26 cellular contexts compared by ENCODE assay signal in the genomic region with DNA sequence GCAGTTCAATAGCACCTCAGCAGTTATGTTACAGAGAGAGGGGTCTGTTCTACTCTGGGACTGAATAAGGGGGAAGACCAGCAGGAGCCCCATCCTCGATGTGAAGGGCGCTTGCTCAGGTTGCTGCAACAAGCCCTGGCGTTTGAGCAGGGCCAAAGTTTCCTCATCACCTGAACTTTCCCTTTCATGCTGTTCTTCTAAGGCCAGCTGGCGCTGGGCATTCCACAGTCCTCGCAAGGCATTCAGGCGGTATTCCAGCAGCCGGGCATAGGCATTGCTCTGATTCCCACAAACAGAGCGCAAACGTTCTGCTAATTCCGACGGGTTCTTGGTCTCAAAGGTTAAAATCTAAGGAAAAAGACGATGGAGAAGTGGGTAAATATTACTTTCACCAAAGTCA.
"Had no signal": no experiment of that assay in that cellular context is flagged by ENCODE, and none has a peak within 500 bp of the region (broad histone marks: within the 10 kb centered on the region; RNA-seq: fewer than 3 reads in every experiment).

No MANE protein-coding gene starts in this region.

- H3K27me3 Mint-ChIP-seq: activated CD4-positive, alpha-beta T cell treated with anti-CD3 and anti-CD28 coated beads, Interleukin-2, amount 10 ng/mL, durations not matched to agents 24 days and 14 days; activated CD8-positive, alpha-beta T cell treated with anti-CD3 and anti-CD28 coated beads for 36 hours; activated naive CD4-positive, alpha-beta T cell treated with anti-CD3 and anti-CD28 coated beads, Interleukin-2, amount 50 U/mL, for 24 hours; activated T-helper 17 cell treated with anti-CD3 and anti-CD28 coated beads, Interleukin-2, amount 50 U/mL, for 72 hours had no signal

- H3K9me3 ChIP-seq: ascending aorta, SJSA1, SK-N-SH had no signal

- H3K4me3 ChIP-seq: ascending aorta, SJSA1 had no signal

- H3K9me3 Mint-ChIP-seq: activated CD4-positive, alpha-beta T cell treated with anti-CD3 and anti-CD28 coated beads, Interleukin-2, amount 10 ng/mL, durations not matched to agents 24 days and 14 days; activated CD8-positive, alpha-beta T cell treated with anti-CD3 and anti-CD28 coated beads for 36 hours; activated naive CD4-positive, alpha-beta T cell treated with anti-CD3 and anti-CD28 coated beads, Interleukin-2, amount 50 U/mL, for 24 hours; activated naive CD8-positive, alpha-beta T cell treated with anti-CD3 and anti-CD28 coated beads, Interleukin-2, amount 10 ng/mL, durations not matched to agents 7 days and 5 days; activated T-cell treated with anti-CD3 and anti-CD28 coated beads, Interleukin-2, amount 50 U/mL, for 72 hours; activated T-helper 17 cell treated with anti-CD3 and anti-CD28 coated beads, Interleukin-2, amount 50 U/mL, for 72 hours; T-helper 1 cell treated with Interleukin-12 subunit alpha and Interleukin-12 subunit beta and Interleukin-4 antibody, amounts not matched to agents 30 μg/mL and 1 μg/mL, for 36 hours; T-helper 2 cell treated with Interferon-gamma antibody and Interleukin-4, amounts not matched to agents 5 μg/mL and 100 μg/mL, for 36 hours had no signal

- H3K4me2 ChIP-seq: SK-N-SH had no signal

- H3K27ac ChIP-seq: ascending aorta, SJSA1 had no signal

- H3K36me3 ChIP-seq: ascending aorta had no signal

- H3K27ac Mint-ChIP-seq: activated CD4-positive, alpha-beta T cell treated with anti-CD3 and anti-CD28 coated beads, Interleukin-2, amount 10 ng/mL, durations not matched to agents 24 days and 14 days; activated CD8-positive, alpha-beta T cell treated with anti-CD3 and anti-CD28 coated beads for 36 hours; activated naive CD4-positive, alpha-beta T cell treated with anti-CD3 and anti-CD28 coated beads, Interleukin-2, amount 50 U/mL, for 24 hours; activated naive CD8-positive, alpha-beta T cell treated with anti-CD3 and anti-CD28 coated beads, Interleukin-2, amount 10 ng/mL, durations not matched to agents 7 days and 5 days; activated T-cell treated with anti-CD3 and anti-CD28 coated beads, Interleukin-2, amount 50 U/mL, for 72 hours; activated T-helper 17 cell treated with anti-CD3 and anti-CD28 coated beads, Interleukin-2, amount 50 U/mL, for 72 hours; T-helper 1 cell treated with Interleukin-12 subunit alpha and Interleukin-12 subunit beta and Interleukin-4 antibody, amounts not matched to agents 30 μg/mL and 1 μg/mL, for 36 hours; T-helper 2 cell treated with Interferon-gamma antibody and Interleukin-4, amounts not matched to agents 5 μg/mL and 100 μg/mL, for 36 hours had no signal

- H3K27me3 ChIP-seq: ascending aorta, SJSA1 had no signal

- H3K4me1 ChIP-seq: ascending aorta, SJSA1 had no signal

- ATAC-seq: activated CD8-positive, alpha-beta T cell treated with anti-CD3 and anti-CD28 coated beads for 36 hours; activated T-cell treated with anti-CD3 and anti-CD28 coated beads, Interleukin-2, amount 50 U/mL, for 72 hours; activated T-helper 17 cell treated with anti-CD3 and anti-CD28 coated beads, Interleukin-2, amount 50 U/mL, for 72 hours; Panc1 had no signal

- H3K9ac ChIP-seq: SK-N-SH had no signal

- H3K4me3 Mint-ChIP-seq: activated CD4-positive, alpha-beta T cell treated with anti-CD3 and anti-CD28 coated beads, Interleukin-2, amount 10 ng/mL, durations not matched to agents 24 days and 14 days; activated CD8-positive, alpha-beta T cell treated with anti-CD3 and anti-CD28 coated beads for 36 hours; activated naive CD4-positive, alpha-beta T cell treated with anti-CD3 and anti-CD28 coated beads, Interleukin-2, amount 50 U/mL, for 24 hours; activated naive CD8-positive, alpha-beta T cell treated with anti-CD3 and anti-CD28 coated beads, Interleukin-2, amount 10 ng/mL, durations not matched to agents 7 days and 5 days; activated T-cell treated with anti-CD3 and anti-CD28 coated beads, Interleukin-2, amount 50 U/mL, for 72 hours; activated T-helper 17 cell treated with anti-CD3 and anti-CD28 coated beads, Interleukin-2, amount 50 U/mL, for 72 hours; T-helper 1 cell treated with Interleukin-12 subunit alpha and Interleukin-12 subunit beta and Interleukin-4 antibody, amounts not matched to agents 30 μg/mL and 1 μg/mL, for 36 hours; T-helper 2 cell treated with Interferon-gamma antibody and Interleukin-4, amounts not matched to agents 5 μg/mL and 100 μg/mL, for 36 hours had no signal

- DNase-seq: activated CD4-positive, alpha-beta T cell treated with anti-CD3 and anti-CD28 coated beads, Interleukin-2, amount 10 ng/mL, durations not matched to agents 24 days and 14 days; activated CD4-positive, alpha-beta T cell treated with anti-CD3 and anti-CD28 coated beads, Interleukin-2, amount 50 U/mL, for 4 hours; activated CD8-positive, alpha-beta T cell treated with anti-CD3 and anti-CD28 coated beads for 36 hours; activated effector memory CD4-positive, alpha-beta T cell treated with anti-CD3 and anti-CD28 coated beads, Interleukin-2, amount 50 U/mL, for 16 hours; activated naive CD4-positive, alpha-beta T cell; activated naive CD8-positive, alpha-beta T cell treated with anti-CD3 and anti-CD28 coated beads, Interleukin-2, amount 10 ng/mL, durations not matched to agents 7 days and 5 days; activated T-cell treated with anti-CD3 and anti-CD28 coated beads, Interleukin-2, amount 50 U/mL, for 1 hour; activated T-cell treated with anti-CD3 and anti-CD28 coated beads, Interleukin-2, amount 50 U/mL, for 72 hours; amygdala; NCI-H1092 treated with DMSO at 0.1 percent for 48 hours; NCI-H1417; NCI-H146; NCI-H1930; NCI-H2081 treated with DMSO at 0.1 percent for 48 hours; NCI-H345; NCI-H524 treated with DMSO at 0.1 percent for 48 hours; RPMI8226; SHP77 treated with DMSO at 0.1 percent for 48 hours; SK-N-SH had no signal
